Comparison of ENCODE assay signal across 8 cellular contexts in genomic region chr13:46165485-46166220, GRCh38. TPM values are rescaled to one million over a fixed set of nuclear protein-coding genes. Genes with fewer than 3 reads are reported as not detected.
DNase-seq lines count a peak whose midpoint lies in the region; ATAC-seq and TF ChIP-seq lines count a peak whose summit lies in the region.

No MANE protein-coding gene starts in this region.

- in situ Hi-C loops in GM13977 (cut with MboI; ENCODE audit: low pct_unique_long_range_greater_than_20kb, low sequenced_read_pairs, unreplicated experiment), result no loop called here

- TF ChIP-seq CTCF in GM13977 (IDR thresholded peaks at IDR 0.05; ENCODE audit: extremely low read depth, insufficient read depth, missing control alignments) (no peak), NB4 (IDR thresholded peaks at IDR 0.05; ENCODE audit: low read depth, low read length) (no peak), heart right ventricle (IDR thresholded peaks at IDR 0.05) (no peak)

- DNase-seq in GM13977 (ENCODE audit: low spot score), result peak; percentile 67
- DNase-seq in NB4 (ENCODE audit: low read depth), result peak; percentile 38
- DNase-seq in germinal center (ENCODE audit: low spot score), result peak; percentile 34
- DNase-seq in dermis blood vessel endothelial cell, result no peak
- DNase-seq in GM19238 (ENCODE audit: insufficient read length, low spot score), result no peak
- no peak for DNase-seq in heart right ventricle
- no peak for DNase-seq in amniotic stem cell (lab: John Stamatoyannopoulos, UW)

- H3K9me3 ChIP-seq in heart right ventricle, result no peaks in the 10 kb centered on the region

- no peak for TF ChIP-seq POLR2A in NB4 (IDR thresholded peaks at IDR 0.05; ENCODE audit: extremely low read depth, insufficient read length)

- intact Hi-C loops in heart right ventricle (cut with DNase I), result loop anchor here in 2 of 10 donors (10.0 kb wide), 2 partner anchors 149 to 651 kb away; no protein-coding TSS in a partner anchor

- peaks cover 0 to 9% (median 0%) of the 10 kb centered on the region in 9 donors for H3K36me3 ChIP-seq in heart right ventricle

- WGBS in heart right ventricle, 2 donors, result 62 to 64% methylated on average over 5 of the region's 5 CpGs

- H3K27me3 ChIP-seq in heart right ventricle, result peaks cover 0 to 7% (median 0%) of the 10 kb centered on the region in 7 donors

- H3K4me3 ChIP-seq in NB4 (ENCODE audit: low read depth, low read length) (peak overlapping the region; percentile 27), heart right ventricle (no peak overlapping the region)

- H3K27ac ChIP-seq in heart right ventricle, result peak overlapping the region in 1 of 10 donors; percentile 26

- H3K4me1 ChIP-seq in heart right ventricle, result peaks cover 0 to 79% (median 4%) of the 10 kb centered on the region in 9 donors

- ATAC-seq in GM21717 (IDR thresholded peaks at IDR 0.05; ENCODE audit: unreplicated experiment) (peak; percentile 45), heart right ventricle (no peak)

RNA-seq across cellular contexts. Expression of gene LCP1, which starts 16.3 kb away (rescaled TPM):
- total RNA-seq in dermis blood vessel endothelial cell, result 0.14 TPM in 1 of 2 replicates, not detected in the other
- 100 to 1,000 TPM in 1 of 10 donors, 10 to 100 TPM in 4, 1 to 10 TPM in 5; 5.5 to 127 (median 10.8) TPM for total RNA-seq in heart right ventricle
- polyA plus RNA-seq in heart right ventricle, result 1 to 10 TPM; 3.2 to 6.7 TPM

RNA-seq across cellular contexts. Expression of gene LRRC63, which starts 46.1 kb away (rescaled TPM):
- 0.09 TPM in 1 of 2 replicates, not detected in the other for total RNA-seq in dermis blood vessel endothelial cell
- under 1 TPM in 1 of 10 donors, not detected in 9; 0.12 TPM for total RNA-seq in heart right ventricle
- under 1 TPM in 1 of 2 donors, not detected in 1; 0.15 TPM for polyA plus RNA-seq in heart right ventricle

Comparison
In these comparisons a context has a peak if more than half of its experiments do, and no peak if none do; other contexts are left out.
1. DNase-seq: peak in GM13977 (single experiment), NB4 (single experiment) and germinal center (single experiment); none in dermis blood vessel endothelial cell (single experiment), GM19238 (single experiment), heart right ventricle (0 of 2) and amniotic stem cell (single experiment).